Comparison of ENCODE assay signal across 13 cellular contexts in genomic region chr5:65779643-65780042, GRCh38. TPM values are rescaled to one million over a fixed set of nuclear protein-coding genes. Genes with fewer than 3 reads are reported as not detected.
DNase-seq lines count a peak whose midpoint lies in the region; ATAC-seq and TF ChIP-seq lines count a peak whose summit lies in the region.
"Had no signal": no experiment of that assay in that cellular context is flagged by ENCODE, and none has a peak within 500 bp of the region (broad histone marks: within the 10 kb centered on the region; RNA-seq: fewer than 3 reads in every experiment).

No MANE protein-coding gene starts in this region.

- H3K4me1 Mint-ChIP-seq in activated naive CD8-positive, alpha-beta T cell (ENCODE audit: low read depth) = peaks cover 27% of the 10 kb centered on the region
- peaks cover 21% of the 10 kb centered on the region for H3K4me1 Mint-ChIP-seq in activated naive CD8-positive, alpha-beta T cell treated with anti-CD3 and anti-CD28 coated beads, Interleukin-2, amount 50 U/mL, for 24 hours
- no peaks in the 10 kb centered on the region for H3K4me1 Mint-ChIP-seq in H9
- peaks cover 26% of the 10 kb centered on the region for H3K4me1 Mint-ChIP-seq in T-helper 1 cell treated with Interleukin-12 subunit alpha and Interleukin-12 subunit beta and Interleukin-4 antibody, amounts not matched to agents 30 μg/mL and 1 μg/mL, for 36 hours (ENCODE audit: low read depth)

- no peak overlapping the region for H3K14ac ChIP-seq in H9 (ENCODE audit: insufficient read depth, low read length)

- no peak overlapping the region for H3K56ac ChIP-seq in H9 (ENCODE audit: insufficient read length, low read depth, low read length)

- no peaks in the 10 kb centered on the region for H3K4me1 ChIP-seq in H9 (ENCODE audit: insufficient read depth, low read length)
- H3K4me1 ChIP-seq: esophagus muscularis mucosa had no signal

- H3K27ac Mint-ChIP-seq in activated naive CD8-positive, alpha-beta T cell = peak overlapping the region; percentile 37
- H3K27ac Mint-ChIP-seq in activated naive CD8-positive, alpha-beta T cell treated with anti-CD3 and anti-CD28 coated beads, Interleukin-2, amount 50 U/mL, for 24 hours = no peak overlapping the region
- peak overlapping the region in 2 of 3 experiments; percentile 55 to 75; a peak in 1 of 7 replicates for H3K27ac Mint-ChIP-seq in H9
- H3K27ac Mint-ChIP-seq in T-helper 1 cell treated with Interleukin-12 subunit alpha and Interleukin-12 subunit beta and Interleukin-4 antibody, amounts not matched to agents 30 μg/mL and 1 μg/mL, for 36 hours = peak overlapping the region; percentile 28

- H2BK15ac ChIP-seq in H9 (ENCODE audit: low read depth, low read length) = no peak overlapping the region

- H4K5ac ChIP-seq in H9 (ENCODE audit: insufficient read length, low read depth, low read length) = no peak overlapping the region

- H2BK5ac ChIP-seq in H9 (ENCODE audit: insufficient read length, low read length) = no peak overlapping the region

- H3T11ph ChIP-seq in H9 (ENCODE audit: low read length) = no peak overlapping the region

- no peak overlapping the region for H2BK120ac ChIP-seq in H9 (ENCODE audit: low read depth, low read length, poor library complexity, severe bottlenecking)

- no peak overlapping the region for H4K8ac ChIP-seq in H9 (replicated peaks; ENCODE audit: insufficient read length, low read depth, low read length)

- WGBS in H9 (ENCODE audit: extremely low coverage, insufficient read length, low lambda C conversion rate) = no CpG with 5 or more reads among the region's 1 CpG

- no peak overlapping the region for H3K27ac ChIP-seq in H9 (ENCODE audit: insufficient read length, low read depth, low read length)
- H3K27ac ChIP-seq: esophagus muscularis mucosa had no signal

- no peak overlapping the region for H3K23ac ChIP-seq in H9 (ENCODE audit: insufficient read length, low read depth, low read length)

- no peak for ATAC-seq in activated naive CD8-positive, alpha-beta T cell treated with anti-CD3 and anti-CD28 coated beads, Interleukin-2, amount 50 U/mL, for 24 hours
- no peak for ATAC-seq in HG03457 (IDR thresholded peaks at IDR 0.05; ENCODE audit: unreplicated experiment)
- no peak for ATAC-seq in esophagus mucosa

- no peak overlapping the region for H3K18ac ChIP-seq in H9 (ENCODE audit: insufficient read length, low read depth, low read length)

- TF ChIP-seq CTCF in H9 (conservative IDR thresholded peaks at IDR 0.05) = no peak

- H3K4ac ChIP-seq in H9 (ENCODE audit: low read depth, low read length) = no peak overlapping the region

- H2AFZ ChIP-seq in H9 (ENCODE audit: low read length) = no peak overlapping the region

- no peak for DNase-seq in activated naive CD8-positive, alpha-beta T cell treated with anti-CD3 and anti-CD28 coated beads, Interleukin-2, amount 50 U/mL, for 24 hours
- no peak for DNase-seq in H9
- DNase-seq in NCI-H2171 treated with DMSO at 0.1 percent for 48 hours (lab: John Stamatoyannopoulos, UW) = no peak
- DNase-seq in NCI-H526 (lab: John Stamatoyannopoulos, UW) = no peak
- DNase-seq: activated T-cell treated with anti-CD3 and anti-CD28 coated beads, Interleukin-2, amount 50 U/mL, for 1 hour; AML-193; GDM1; trophoblast cell had no signal

- no peaks in the 10 kb centered on the region for H4K20me1 ChIP-seq in H9 (ENCODE audit: control insufficient read depth, insufficient read depth, insufficient read length)

- no peaks in the 10 kb centered on the region for H3K27me3 ChIP-seq in H9 (ENCODE audit: insufficient read depth, low read length)
- H3K27me3 ChIP-seq: esophagus muscularis mucosa had no signal

- H3K4me3 Mint-ChIP-seq in activated naive CD8-positive, alpha-beta T cell = peak overlapping the region; percentile 36
- H3K4me3 Mint-ChIP-seq in activated naive CD8-positive, alpha-beta T cell treated with anti-CD3 and anti-CD28 coated beads, Interleukin-2, amount 50 U/mL, for 24 hours = no peak overlapping the region
- H3K4me3 Mint-ChIP-seq in H9 = no peak overlapping the region
- peak overlapping the region; percentile 4 for H3K4me3 Mint-ChIP-seq in T-helper 1 cell treated with Interleukin-12 subunit alpha and Interleukin-12 subunit beta and Interleukin-4 antibody, amounts not matched to agents 30 μg/mL and 1 μg/mL, for 36 hours

- no peaks in the 10 kb centered on the region for H3K9me3 ChIP-seq in H9 (ENCODE audit: control insufficient read depth, low read depth, low read length)
- H3K9me3 ChIP-seq: esophagus muscularis mucosa had no signal

- no peaks in the 10 kb centered on the region for H3K79me1 ChIP-seq in H9 (ENCODE audit: insufficient read depth, low read depth, low read length, poor library complexity, severe bottlenecking)

- H2BK12ac ChIP-seq in H9 (ENCODE audit: insufficient read length, low read depth, low read length) = no peak overlapping the region

- no peak overlapping the region for H4K91ac ChIP-seq in H9 (ENCODE audit: insufficient read length, low read depth, low read length)

- H2BK20ac ChIP-seq in H9 (ENCODE audit: low read depth, low read length, poor library complexity, severe bottlenecking) = no peak overlapping the region

- no peaks in the 10 kb centered on the region for H3K27me3 Mint-ChIP-seq in activated naive CD8-positive, alpha-beta T cell
- H3K27me3 Mint-ChIP-seq in activated naive CD8-positive, alpha-beta T cell treated with anti-CD3 and anti-CD28 coated beads, Interleukin-2, amount 50 U/mL, for 24 hours = no peaks in the 10 kb centered on the region
- H3K27me3 Mint-ChIP-seq in H9 (ENCODE audit: low read depth) = no peaks in the 10 kb centered on the region
- no peaks in the 10 kb centered on the region for H3K27me3 Mint-ChIP-seq in T-helper 1 cell treated with Interleukin-12 subunit alpha and Interleukin-12 subunit beta and Interleukin-4 antibody, amounts not matched to agents 30 μg/mL and 1 μg/mL, for 36 hours (ENCODE audit: low read depth)

- no peak overlapping the region for H2AK5ac ChIP-seq in H9 (ENCODE audit: insufficient read length, low read length)

- H3K79me2 ChIP-seq in H9 (ENCODE audit: insufficient read depth, low read length) = no peaks in the 10 kb centered on the region

- no peaks in the 10 kb centered on the region for H3K23me2 ChIP-seq in H9 (ENCODE audit: insufficient read length, low read depth, low read length, poor library complexity, severe bottlenecking)

- H3K4me2 ChIP-seq in H9 (ENCODE audit: insufficient read depth, insufficient read length, low read length) = no peak overlapping the region

- peaks cover 26% of the 10 kb centered on the region for H3K36me3 Mint-ChIP-seq in activated naive CD8-positive, alpha-beta T cell
- H3K36me3 Mint-ChIP-seq in activated naive CD8-positive, alpha-beta T cell treated with anti-CD3 and anti-CD28 coated beads, Interleukin-2, amount 50 U/mL, for 24 hours (ENCODE audit: low read depth) = peaks cover 44% of the 10 kb centered on the region
- peaks cover 37 to 66% (median 63%) of the 10 kb centered on the region in 3 experiments; a peak in 6 of 7 replicates for H3K36me3 Mint-ChIP-seq in H9 (ENCODE audit: insufficient read depth in 1 of 3, low read depth in 3 of 3)
- H3K36me3 Mint-ChIP-seq in T-helper 1 cell treated with Interleukin-12 subunit alpha and Interleukin-12 subunit beta and Interleukin-4 antibody, amounts not matched to agents 30 μg/mL and 1 μg/mL, for 36 hours (ENCODE audit: low read depth) = peaks cover 15% of the 10 kb centered on the region

- H3K9me3 Mint-ChIP-seq in activated naive CD8-positive, alpha-beta T cell (ENCODE audit: low read depth) = no peaks in the 10 kb centered on the region
- no peaks in the 10 kb centered on the region for H3K9me3 Mint-ChIP-seq in activated naive CD8-positive, alpha-beta T cell treated with anti-CD3 and anti-CD28 coated beads, Interleukin-2, amount 50 U/mL, for 24 hours
- H3K9me3 Mint-ChIP-seq in H9 = no peaks in the 10 kb centered on the region
- H3K9me3 Mint-ChIP-seq in T-helper 1 cell treated with Interleukin-12 subunit alpha and Interleukin-12 subunit beta and Interleukin-4 antibody, amounts not matched to agents 30 μg/mL and 1 μg/mL, for 36 hours = no peaks in the 10 kb centered on the region

- no peak overlapping the region for H3K9ac ChIP-seq in H9 (ENCODE audit: extremely low read depth, insufficient read length, low read length)

RNA-seq across cellular contexts. Expression of gene NLN, which starts 57.6 kb away (rescaled TPM):
- total RNA-seq in H9 (2021) = 126 and 137 TPM in 2 replicates
- total RNA-seq in esophagus mucosa = 16.0 TPM

RNA-seq across cellular contexts. Expression of gene SGTB, which starts 57.7 kb away (rescaled TPM):
- total RNA-seq in H9 (2021) (18.7 and 19.6 TPM in 2 replicates), esophagus mucosa (1.9 TPM)

Comparison
In these comparisons a context has a peak if more than half of its experiments do, and no peak if none do; other contexts are left out.
1. H3K4me3 Mint-ChIP-seq: peak in activated naive CD8-positive, alpha-beta T cell (single experiment) and T-helper 1 cell treated with Interleukin-12 subunit alpha and Interleukin-12 subunit beta and Interleukin-4 antibody, amounts not matched to agents 30 μg/mL and 1 μg/mL, for 36 hours (single experiment); none in activated naive CD8-positive, alpha-beta T cell treated with anti-CD3 and anti-CD28 coated beads, Interleukin-2, amount 50 U/mL, for 24 hours (single experiment) and H9 (0 of 2).